Comparison of ENCODE assay signal across 27 cellular contexts in genomic region chrX:144648788-144649187, GRCh38.
"Had no signal": no experiment of that assay in that cellular context is flagged by ENCODE, and none has a peak within 500 bp of the region (broad histone marks: within the 10 kb centered on the region; RNA-seq: fewer than 3 reads in every experiment).

No MANE protein-coding gene starts in this region.

- H3K27me3 ChIP-seq: ascending aorta, cardiac muscle cell, colonic mucosa, esophagus squamous epithelium, gastroesophageal sphincter, heart right ventricle, hepatocyte had no signal

- H3K27ac ChIP-seq: ascending aorta, breast epithelium, cardiac muscle cell, colonic mucosa, epithelial cell of prostate, esophagus squamous epithelium, gastroesophageal sphincter, heart right ventricle, hepatocyte, WERI-Rb-1 had no signal

- H2AFZ ChIP-seq: hepatocyte had no signal

- H3K4me3 ChIP-seq: ascending aorta, breast epithelium, cardiac muscle cell, colonic mucosa, esophagus squamous epithelium, gastroesophageal sphincter, heart right ventricle, hepatocyte had no signal

- H3K4me2 ChIP-seq: hepatocyte had no signal

- H3K9me3 ChIP-seq: ascending aorta, breast epithelium, colonic mucosa, esophagus squamous epithelium, gastroesophageal sphincter, heart right ventricle had no signal

- H3K4me1 ChIP-seq: ascending aorta, breast epithelium, colonic mucosa, esophagus squamous epithelium, gastroesophageal sphincter, heart right ventricle had no signal

- H3K79me2 ChIP-seq: hepatocyte had no signal

- H3K36me3 ChIP-seq: ascending aorta, breast epithelium, cardiac muscle cell, colonic mucosa, esophagus squamous epithelium, gastroesophageal sphincter, heart right ventricle, WERI-Rb-1 had no signal

- ATAC-seq: activated CD4-positive, CD25-positive, alpha-beta regulatory T cell treated with anti-CD3 and anti-CD28 coated beads, Interleukin-2, amount 50 U/mL, for 24 hours; activated CD8-positive, alpha-beta T cell treated with anti-CD3 and anti-CD28 coated beads for 36 hours; activated naive CD8-positive, alpha-beta T cell treated with anti-CD3 and anti-CD28 coated beads, Interleukin-2, amount 50 U/mL, for 24 hours; activated T-cell treated with anti-CD3 and anti-CD28 coated beads, Interleukin-2, amount 50 U/mL, for 4 hours; gastroesophageal sphincter; heart right ventricle had no signal

- DNase-seq: activated B cell treated with CpG ODN at 0.5 μM for 24 hours; activated CD4-positive, alpha-beta T cell treated with anti-CD3 and anti-CD28 coated beads for 48 hours; activated CD4-positive, alpha-beta T cell treated with anti-CD3 and anti-CD28 coated beads, Interleukin-2, amount 50 U/mL, for 1 hour; activated CD4-positive, alpha-beta T cell treated with anti-CD3 and anti-CD28 coated beads, Interleukin-2, amount 50 U/mL, for 48 hours; activated CD8-positive, alpha-beta memory T cell treated with anti-CD3 and anti-CD28 coated beads for 24 hours; activated CD8-positive, alpha-beta T cell treated with anti-CD3 and anti-CD28 coated beads for 36 hours; activated effector memory CD4-positive, alpha-beta T cell treated with anti-CD3 and anti-CD28 coated beads, Interleukin-2, amount 50 U/mL, for 16 hours; activated naive CD4-positive, alpha-beta T cell treated with anti-CD3 and anti-CD28 coated beads for 36 hours; activated naive CD8-positive, alpha-beta T cell treated with anti-CD3 and anti-CD28 coated beads for 36 hours; activated naive CD8-positive, alpha-beta T cell treated with anti-CD3 and anti-CD28 coated beads, Interleukin-2, amount 50 U/mL, for 24 hours; activated T-cell treated with anti-CD3 and anti-CD28 coated beads, Interleukin-2, amount 50 U/mL, for 4 hours; central memory CD4-positive, alpha-beta T cell; cerebellar nuclear complex; colonic mucosa; effector CD8-positive, alpha-beta T cell; esophagus squamous epithelium; foreskin melanocyte; heart right ventricle; T1000; WERI-Rb-1 had no signal
